In genomic region chr5:135456238-135457099, GRCh38 we compare ENCODE assay signal across 8 cellular contexts. TPM values are rescaled to one million over a fixed set of nuclear protein-coding genes. Genes with fewer than 3 reads are reported as not detected.
DNase-seq lines count a peak whose midpoint lies in the region; ATAC-seq and TF ChIP-seq lines count a peak whose summit lies in the region.

No MANE protein-coding gene starts in this region.

- peaks cover 38% of the 10 kb centered on the region for H3K4me1 Mint-ChIP-seq in HFFc6 (ENCODE audit: low read depth)
- H3K4me1 Mint-ChIP-seq in activated T-helper 2 cell treated with anti-CD3 and anti-CD28 coated beads, Interferon-gamma antibody, Interleukin-2, Interleukin-4, amounts not matched to agents 10 μg/mL and 5 μg/mL and 100 μg/mL, durations not matched to agents 14 hours and 24 hours and 36 hours (ENCODE audit: low read depth) = no peaks in the 10 kb centered on the region

- H3K9me2 ChIP-seq in PC-3 (replicated peaks; ENCODE audit: low read length) = no peaks in the 10 kb centered on the region

- TF ChIP-seq EP300 in gastroesophageal sphincter (IDR thresholded peaks at IDR 0.05) = no peak

- no peaks in the 10 kb centered on the region for H3K36me3 Mint-ChIP-seq in HFFc6 (ENCODE audit: low read depth)
- H3K36me3 Mint-ChIP-seq in activated T-helper 2 cell treated with anti-CD3 and anti-CD28 coated beads, Interferon-gamma antibody, Interleukin-2, Interleukin-4, amounts not matched to agents 10 μg/mL and 5 μg/mL and 100 μg/mL, durations not matched to agents 14 hours and 24 hours and 36 hours (ENCODE audit: low read depth) = no peaks in the 10 kb centered on the region

- intact Hi-C loops in PC-3 (cut with micrococcal nuclease) (loop anchor here (10.0 kb wide), 1 partner anchor 378 kb away; the partner anchor contains the start of gene SLC25A48), aorta (cut with DNase I) (no loop called here)
- intact Hi-C loops in activated T-helper 2 cell treated with anti-CD3 and anti-CD28 coated beads, Interferon-gamma antibody, Interleukin-2, Interleukin-4, amounts not matched to agents 10 μg/mL and 5 μg/mL and 100 μg/mL, durations not matched to agents 14 hours and 24 hours and 36 hours (cut with micrococcal nuclease) = no loop called here

- H3K4me3 ChIP-seq in GM12864 (ENCODE audit: low read depth, low read length) (no peak overlapping the region), PC-3 (ENCODE audit: low read length) (no peak overlapping the region), gastroesophageal sphincter (no peak overlapping the region), aorta (ENCODE audit: low read length in 2 of 2) (no peak overlapping the region)

- no TSS peak for BruUV-seq in PC-3 (replicated peaks; lab: Mats Ljungman, UMichigan)

- H3K4me1 ChIP-seq in PC-3 (ENCODE audit: insufficient read depth, low read length) (peaks cover 9% of the 10 kb centered on the region; the same call in 1 of the 2 replicates), gastroesophageal sphincter (no peaks in the 10 kb centered on the region), aorta (ENCODE audit: control insufficient read depth in 1 of 2, insufficient read depth in 2 of 2, low read length in 2 of 2) (peaks cover 0 to 7% of the 10 kb centered on the region in 2 donors)

- H3K27ac Mint-ChIP-seq in HFFc6 = peak overlapping the region; percentile 79
- H3K27ac Mint-ChIP-seq in activated T-helper 2 cell treated with anti-CD3 and anti-CD28 coated beads, Interferon-gamma antibody, Interleukin-2, Interleukin-4, amounts not matched to agents 10 μg/mL and 5 μg/mL and 100 μg/mL, durations not matched to agents 14 hours and 24 hours and 36 hours = no peak overlapping the region

- ATAC-seq in PC-3 (peak; percentile 46; the same call in 1 of the 2 replicates), gastroesophageal sphincter (peak; percentile 72), aorta (ENCODE audit: low FRiP score) (no peak)

- 77 to 83% methylated on average over 5 of the region's 12 CpGs for WGBS in gastroesophageal sphincter (ENCODE audit: low coverage in 1 of 2), 2 donors
- WGBS in aorta, 2 donors = 69% methylated on average over 12 of the region's 12 CpGs

- H3K27me3 ChIP-seq in PC-3 (ENCODE audit: low read length) (no peaks in the 10 kb centered on the region), gastroesophageal sphincter (peaks cover 46% of the 10 kb centered on the region), aorta (ENCODE audit: control insufficient read depth in 1 of 2, insufficient read depth in 2 of 2, low read length in 1 of 2) (no peaks in the 10 kb centered on the region)

- no peak overlapping the region for H3K4me2 ChIP-seq in PC-3 (ENCODE audit: low read length)

- POLR2A ChIA-PET in PC-3 (lab: Charles Lee; ENCODE audit: unreplicated experiment) = no interaction called here

- H3K27me3 Mint-ChIP-seq in HFFc6 (ENCODE audit: insufficient read depth) = peaks cover 13% of the 10 kb centered on the region; the same call in 1 of the 2 replicates
- peaks cover 20% of the 10 kb centered on the region for H3K27me3 Mint-ChIP-seq in activated T-helper 2 cell treated with anti-CD3 and anti-CD28 coated beads, Interferon-gamma antibody, Interleukin-2, Interleukin-4, amounts not matched to agents 10 μg/mL and 5 μg/mL and 100 μg/mL, durations not matched to agents 14 hours and 24 hours and 36 hours (ENCODE audit: low read depth)

- no peaks in the 10 kb centered on the region for H3K79me2 ChIP-seq in PC-3 (ENCODE audit: low read length)

- H3K9me3 ChIP-seq in PC-3 (ENCODE audit: low read length) (no peaks in the 10 kb centered on the region), gastroesophageal sphincter (no peaks in the 10 kb centered on the region), aorta (ENCODE audit: control insufficient read depth, low read length) (no peaks in the 10 kb centered on the region)

- CTCF ChIA-PET in PC-3 (lab: Charles Lee) = interaction anchor here (1.4 kb wide), 1 partner anchor 110 kb away, joined by 6 read pairs; no protein-coding TSS in a partner anchor

- no peak for TF ChIP-seq CTCF in GM12864 (IDR thresholded peaks at IDR 0.05; ENCODE audit: low read depth, low read length, missing control alignments)
- TF ChIP-seq CTCF in HFFc6 (IDR thresholded peaks at IDR 0.05) = no peak
- no peak for TF ChIP-seq CTCF in PC-3 (conservative IDR thresholded peaks at IDR 0.05; ENCODE audit: low read depth, low read length)
- TF ChIP-seq CTCF in gastroesophageal sphincter (IDR thresholded peaks at IDR 0.05) = no peak

- no peaks in the 10 kb centered on the region for H3K36me3 ChIP-seq in PC-3 (ENCODE audit: low read depth, low read length)
- no peaks in the 10 kb centered on the region for H3K36me3 ChIP-seq in gastroesophageal sphincter
- no peaks in the 10 kb centered on the region for H3K36me3 ChIP-seq in aorta (ENCODE audit: control insufficient read depth in 1 of 2, insufficient read depth in 2 of 2, low read length in 1 of 2)

- H3K27ac ChIP-seq in PC-3 (ENCODE audit: low read length) (no peak overlapping the region), gastroesophageal sphincter (no peak overlapping the region), aorta (ENCODE audit: low read depth in 1 of 2, low read length in 2 of 2) (no peak overlapping the region)

- H3K9ac ChIP-seq in PC-3 (ENCODE audit: low read length) = no peak overlapping the region

- no peaks in the 10 kb centered on the region for H3K9me3 Mint-ChIP-seq in HFFc6
- H3K9me3 Mint-ChIP-seq in activated T-helper 2 cell treated with anti-CD3 and anti-CD28 coated beads, Interferon-gamma antibody, Interleukin-2, Interleukin-4, amounts not matched to agents 10 μg/mL and 5 μg/mL and 100 μg/mL, durations not matched to agents 14 hours and 24 hours and 36 hours = no peaks in the 10 kb centered on the region

- TF ChIP-seq POLR2A in gastroesophageal sphincter (IDR thresholded peaks at IDR 0.05) = no peak

- H3F3A ChIP-seq in PC-3 (ENCODE audit: low read length, unreplicated experiment) = no peaks in the 10 kb centered on the region

- no peak overlapping the region for H2AFZ ChIP-seq in PC-3 (ENCODE audit: low read length)

- H4K20me1 ChIP-seq in PC-3 (ENCODE audit: low read length) = no peaks in the 10 kb centered on the region

- DNase-seq in GM12864 (ENCODE audit: low read depth) (peak; percentile 41), HFFc6 (peak; percentile 84), PC-3 (peak; percentile 26), aorta (peak; percentile 80 to 87)
- DNase-seq in activated T-helper 2 cell treated with anti-CD3 and anti-CD28 coated beads, Interferon-gamma antibody, Interleukin-2, Interleukin-4, amounts not matched to agents 10 μg/mL and 5 μg/mL and 100 μg/mL, durations not matched to agents 14 hours and 24 hours and 36 hours (ENCODE audit: low spot score) = no peak
- no peak for DNase-seq in central memory CD4-positive, alpha-beta T cell
- DNase-seq in activated CD4-positive, alpha-beta T cell treated with anti-CD3 and anti-CD28 coated beads for 48 hours = no peak

- peak overlapping the region; percentile 60; the same call in 1 of the 2 replicates for H3K4me3 Mint-ChIP-seq in HFFc6
- H3K4me3 Mint-ChIP-seq in activated T-helper 2 cell treated with anti-CD3 and anti-CD28 coated beads, Interferon-gamma antibody, Interleukin-2, Interleukin-4, amounts not matched to agents 10 μg/mL and 5 μg/mL and 100 μg/mL, durations not matched to agents 14 hours and 24 hours and 36 hours (ENCODE audit: low read depth) = no peak overlapping the region

RNA-seq across cellular contexts. Expression of gene TIFAB, which starts 4.3 kb away (rescaled TPM):
- not detected for total RNA-seq in HFFc6 (2021; fragmentation: NEBNext Ultra II Directional; extraction: Animal tissue kit (Norgen Biotek cat#: 25700))
- not detected in 2 replicates for total RNA-seq in PC-3 (2014; rRNA removed)
- total RNA-seq in gastroesophageal sphincter = not detected
- total RNA-seq in aorta = under 1 TPM in 1 of 2 donors, not detected in 1; 0.24 TPM
- not detected for polyA plus RNA-seq in aorta
- total RNA-seq in activated T-helper 2 cell treated with anti-CD3 and anti-CD28 coated beads, Interferon-gamma antibody, Interleukin-2, Interleukin-4, amounts not matched to agents 10 μg/mL and 5 μg/mL and 100 μg/mL, durations not matched to agents 14 hours and 24 hours and 36 hours = not detected in 2 replicates

RNA-seq across cellular contexts. Expression of gene DCANP1, which starts 9.3 kb away (rescaled TPM):
- total RNA-seq in HFFc6 (2021; fragmentation: NEBNext Ultra II Directional; extraction: Animal tissue kit (Norgen Biotek cat#: 25700)) = not detected
- total RNA-seq in PC-3 (2014; rRNA removed) (not detected in 2 replicates), gastroesophageal sphincter (not detected), aorta (not detected)
- under 1 TPM in 1 of 2 donors, not detected in 1; 0.10 TPM for polyA plus RNA-seq in aorta
- not detected in 2 replicates for total RNA-seq in activated T-helper 2 cell treated with anti-CD3 and anti-CD28 coated beads, Interferon-gamma antibody, Interleukin-2, Interleukin-4, amounts not matched to agents 10 μg/mL and 5 μg/mL and 100 μg/mL, durations not matched to agents 14 hours and 24 hours and 36 hours

RNA-seq across cellular contexts. Expression of gene MACROH2A1, which starts 57.4 kb away (rescaled TPM):
- total RNA-seq in HFFc6 (2021; fragmentation: NEBNext Ultra II Directional; extraction: Animal tissue kit (Norgen Biotek cat#: 25700)) = 100 to 1,000 TPM; 116 to 144 (median 127) TPM
- 388 and 455 TPM in 2 replicates for total RNA-seq in PC-3 (2014; rRNA removed)
- 100 to 1,000 TPM; 163 to 180 (median 177) TPM for total RNA-seq in gastroesophageal sphincter
- 100 to 1,000 TPM in 1 of 2 donors, 10 to 100 TPM in 1; 99.0 to 113 TPM for total RNA-seq in aorta
- polyA plus RNA-seq in aorta = 100 to 1,000 TPM in 1 of 2 donors, 10 to 100 TPM in 1; 79.6 to 113 TPM
- 285 and 302 TPM in 2 replicates for total RNA-seq in activated T-helper 2 cell treated with anti-CD3 and anti-CD28 coated beads, Interferon-gamma antibody, Interleukin-2, Interleukin-4, amounts not matched to agents 10 μg/mL and 5 μg/mL and 100 μg/mL, durations not matched to agents 14 hours and 24 hours and 36 hours

Comparison
In these comparisons a context has a peak if more than half of its experiments do, and no peak if none do; other contexts are left out.
1. DNase-seq: peak in GM12864 (single experiment), HFFc6 (single experiment), PC-3 (single experiment) and aorta (2 of 2); none in activated T-helper 2 cell treated with anti-CD3 and anti-CD28 coated beads, Interferon-gamma antibody, Interleukin-2, Interleukin-4, amounts not matched to agents 10 μg/mL and 5 μg/mL and 100 μg/mL, durations not matched to agents 14 hours and 24 hours and 36 hours (single experiment), central memory CD4-positive, alpha-beta T cell (single experiment) and activated CD4-positive, alpha-beta T cell treated with anti-CD3 and anti-CD28 coated beads for 48 hours (single experiment).